In genomic region chr20:48910360-48910781, GRCh38 we compare ENCODE assay signal across 1 cellular context.
TF ChIP-seq lines count a peak whose summit lies in the region.

No MANE protein-coding gene starts in this region.

TF ChIP-seq in K562, 482 proteins besides CTCF, POLR2A, EP300 and RAD21:
- TF ChIP-seq YY1 (IDR thresholded peaks at IDR 0.05; ENCODE audit: borderline replicate concordance in 1 of 3, control insufficient read depth in 1 of 3, extremely low read depth in 1 of 3, insufficient read depth in 3 of 3, insufficient read length in 1 of 3, insufficient replicate concordance in 2 of 3, low read depth in 1 of 3, low read length in 2 of 3) (no peak), ZNF324 (CRISPR knock-in tag; IDR thresholded peaks at IDR 0.05) (no peak), E2F5 (CRISPR knock-in tag; IDR thresholded peaks at IDR 0.05) (no peak), SMAD2 (IDR thresholded peaks at IDR 0.05; ENCODE audit: low read depth, low read length) (no peak), ZKSCAN3 (CRISPR knock-in tag; IDR thresholded peaks at IDR 0.05) (no peak), RFX1 (IDR thresholded peaks at IDR 0.05) (peak; percentile 66), ZNF232 (CRISPR knock-in tag; IDR thresholded peaks at IDR 0.05) (no peak)
